ENCODE assay signal across 11 cellular contexts in the genomic region with DNA sequence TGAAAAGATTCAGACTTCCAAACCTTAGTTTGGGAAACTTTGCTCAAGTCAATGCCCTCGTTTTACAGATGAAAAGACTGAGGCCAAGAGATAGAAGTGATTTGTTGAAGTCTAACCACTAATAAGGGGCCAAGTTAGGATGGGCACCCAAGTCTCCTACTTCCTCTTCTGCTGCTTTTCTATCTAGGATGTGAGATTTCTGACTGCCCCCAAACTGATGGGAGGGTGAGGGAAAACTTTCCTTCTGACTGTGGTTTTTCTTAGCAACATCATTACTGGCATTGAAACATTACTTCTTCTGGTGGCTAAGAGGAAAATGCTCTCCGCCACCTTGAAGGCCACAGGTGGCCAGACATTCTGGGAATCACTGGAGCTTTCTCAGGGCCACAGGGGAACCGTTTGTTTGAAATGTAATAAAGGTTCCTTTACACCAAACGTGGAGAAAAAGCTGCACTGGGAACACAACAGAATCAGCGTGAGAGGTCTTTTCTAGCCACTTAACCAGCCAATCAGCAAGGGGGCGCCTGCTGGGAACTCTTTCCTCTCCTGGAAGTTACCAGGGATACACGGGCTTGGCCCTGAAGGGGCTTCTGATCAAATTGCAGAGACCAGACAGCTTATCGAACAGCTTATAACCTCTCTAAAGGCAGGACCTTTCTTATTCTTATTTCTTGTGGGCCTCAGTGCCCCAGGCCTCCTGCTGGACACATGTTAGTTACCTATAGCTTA.
DNase-seq lines count a peak whose midpoint lies in the region; ATAC-seq and TF ChIP-seq lines count a peak whose summit lies in the region.
"Had no signal": no experiment of that assay in that cellular context is flagged by ENCODE, and none has a peak within 500 bp of the region (broad histone marks: within the 10 kb centered on the region; RNA-seq: fewer than 3 reads in every experiment).

No MANE protein-coding gene starts in this region.

- H3K27ac ChIP-seq in A673 (ENCODE audit: low read depth, low read length, poor library complexity, severe bottlenecking) (peak overlapping the region; percentile 73), GM23248 (no peak overlapping the region)
- H3K27ac ChIP-seq: parathyroid adenoma had no signal

- H3K4me2 ChIP-seq in GM23248 (ENCODE audit: unreplicated experiment) = no peak overlapping the region

- in situ Hi-C loops in GM23248 (cut with MboI) = loop anchor here (10.0 kb wide), 1 partner anchor 168 kb away; no protein-coding TSS in a partner anchor

- H3K4me3 ChIP-seq in A673 (ENCODE audit: low read depth, low read length, poor library complexity, severe bottlenecking) (no peak overlapping the region), GM23248 (no peak overlapping the region)

- ATAC-seq in GM19455 (IDR thresholded peaks at IDR 0.05; ENCODE audit: unreplicated experiment) (no peak), HG02610 (IDR thresholded peaks at IDR 0.05; ENCODE audit: unreplicated experiment) (no peak)

- H3K4me1 ChIP-seq in A673 (ENCODE audit: insufficient read depth, low read length, poor library complexity, severe bottlenecking) (peaks cover 43% of the 10 kb centered on the region), GM23248 (ENCODE audit: insufficient read depth) (peaks cover 11% of the 10 kb centered on the region)
- H3K4me1 ChIP-seq: parathyroid adenoma had no signal

- no peaks in the 10 kb centered on the region for H4K20me1 ChIP-seq in GM23248 (ENCODE audit: insufficient read depth)

- no peaks in the 10 kb centered on the region for H3K79me2 ChIP-seq in GM23248 (ENCODE audit: insufficient read depth)
- H3K79me2 ChIP-seq: parathyroid adenoma had no signal

- H3K36me3 ChIP-seq in A673 (ENCODE audit: insufficient read depth, low read length, poor library complexity, severe bottlenecking) (no peaks in the 10 kb centered on the region), GM23248 (ENCODE audit: low read depth) (no peaks in the 10 kb centered on the region)

- CTCF ChIA-PET in A673 (lab: Charles Lee) = no interaction called here

- H2AFZ ChIP-seq in GM23248 = no peak overlapping the region
- H2AFZ ChIP-seq: parathyroid adenoma had no signal

- no peaks in the 10 kb centered on the region for H3F3A ChIP-seq in GM23248 (ENCODE audit: insufficient read depth)

- DNase-seq in A673 (ENCODE audit: low spot score) (peak; percentile 44), COLO668 (lab: John Stamatoyannopoulos, UW; ENCODE audit: unreplicated experiment) (peak; percentile 28), SW480 (ENCODE audit: low spot score) (peak; percentile 5), iPS-NIHi11 (ENCODE audit: low spot score) (peak; percentile 45), occipital lobe (lab: John Stamatoyannopoulos, UW) (no peak), GM23248 (no peak)
- DNase-seq: DMS79 treated with DMSO at 0.1 percent for 48 hours, NCI-H226 had no signal

- POLR2A ChIA-PET in A673 (lab: Charles Lee; ENCODE audit: low non-redundant PET) = no interaction called here

- intact Hi-C loops in A673 (cut with micrococcal nuclease; ENCODE audit: unreplicated experiment) = loop anchor here (5.0 to 10.0 kb wide), 2 partner anchors 254 to 978 kb away; a partner anchor contains a TSS

- no peak overlapping the region for H3K9ac ChIP-seq in GM23248
- H3K9ac ChIP-seq: parathyroid adenoma had no signal

- no peaks in the 10 kb centered on the region for H3K9me3 ChIP-seq in A673 (ENCODE audit: low read depth, low read length, poor library complexity, severe bottlenecking)
- H3K9me3 ChIP-seq in GM23248 (ENCODE audit: low read depth) = no peaks in the 10 kb centered on the region

- H3K27me3 ChIP-seq in A673 (replicated peaks; ENCODE audit: insufficient read depth, low read depth, low read length, poor library complexity) = no peaks in the 10 kb centered on the region
- H3K27me3 ChIP-seq in GM23248 (replicated peaks; ENCODE audit: insufficient read depth) = no peaks in the 10 kb centered on the region

- TF ChIP-seq CTCF in A673 (conservative IDR thresholded peaks at IDR 0.05; ENCODE audit: low read depth, low read length) = no peak

- 61 to 62% methylated on average over 8 of the region's 8 CpGs for WGBS in GM23248 (ENCODE audit: low coverage in 1 of 2, low lambda C conversion rate in 2 of 2, missing lambda C conversion rate in 2 of 2), 2 experiments

- H3K9me2 ChIP-seq in GM23248 (ENCODE audit: insufficient read depth) = no peaks in the 10 kb centered on the region

- no TSS peak for BruUV-seq in A673 (replicated peaks; lab: Mats Ljungman, UMichigan)

Comparison
In these comparisons a context has a peak if more than half of its experiments do, and no peak if none do; other contexts are left out.
1. DNase-seq: peak in A673 (single experiment), COLO668 (single experiment), SW480 (single experiment) and iPS-NIHi11 (single experiment); none in occipital lobe (single experiment) and GM23248 (single experiment).